ENCODE assay signal across 7 cellular contexts in the genomic region with DNA sequence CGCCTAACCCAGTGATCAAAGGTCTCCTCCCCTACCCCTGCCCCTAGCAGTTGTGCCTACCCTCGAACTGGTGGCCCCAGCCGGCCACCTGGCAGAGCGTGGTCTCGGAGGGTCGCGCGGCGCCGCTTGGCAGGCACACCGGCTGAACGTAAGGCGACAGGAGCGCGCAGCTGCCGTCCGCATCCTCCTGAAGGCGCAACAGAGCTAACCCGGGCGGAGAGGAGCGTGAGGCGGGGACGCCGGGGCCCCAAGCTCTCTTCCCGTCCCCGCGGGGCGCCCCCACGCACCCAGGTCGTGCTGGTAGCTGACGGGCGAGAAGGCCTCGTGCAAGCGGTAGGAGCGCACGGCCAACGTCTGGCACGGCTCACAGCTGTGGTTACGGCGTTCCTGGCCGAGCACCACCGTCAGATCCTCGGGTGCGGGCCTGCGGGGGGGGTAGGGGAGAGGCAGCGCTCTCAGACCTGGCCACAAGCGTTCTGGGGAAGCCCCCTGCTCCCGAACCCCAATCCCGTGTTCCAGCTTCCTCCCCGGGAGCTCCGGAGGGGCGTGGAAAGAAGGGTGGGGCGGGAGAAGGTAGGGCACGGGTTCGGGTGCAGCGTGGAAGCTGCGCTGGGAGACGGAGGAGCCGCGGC. TPM values are rescaled to one million over a fixed set of nuclear protein-coding genes. Genes with fewer than 3 reads are reported as not detected.
DNase-seq lines count a peak whose midpoint lies in the region; ATAC-seq and TF ChIP-seq lines count a peak whose summit lies in the region.
"Had no signal": no experiment of that assay in that cellular context is flagged by ENCODE, and none has a peak within 500 bp of the region (broad histone marks: within the 10 kb centered on the region; RNA-seq: fewer than 3 reads in every experiment).

No MANE protein-coding gene starts in this region.

- H3K9me3 ChIP-seq in BLaER1 treated with 17β-estradiol and CSF1 and Interleukin-3, amounts not matched to agents 10 nM and 100 nM (replicated peaks in 1 of 11) = no peaks in the 10 kb centered on the region
- H3K9me3 ChIP-seq in NT2/D1 (ENCODE audit: insufficient read depth, low read length) = peaks cover 9% of the 10 kb centered on the region; the same call in 1 of the 2 replicates

- H3K27me3 Mint-ChIP-seq in central memory CD8-positive, alpha-beta T cell = no peaks in the 10 kb centered on the region
- H3K27me3 Mint-ChIP-seq in progenitor cell of endocrine pancreas = peaks cover 66% of the 10 kb centered on the region

- no peaks in the 10 kb centered on the region for H3K9me3 Mint-ChIP-seq in central memory CD8-positive, alpha-beta T cell
- H3K9me3 Mint-ChIP-seq in progenitor cell of endocrine pancreas (ENCODE audit: low read depth) = no peaks in the 10 kb centered on the region

- H3K27me3 ChIP-seq in BLaER1 treated with 17β-estradiol and CSF1 and Interleukin-3, amounts not matched to agents 10 nM and 100 nM = peaks cover 31 to 41% (median 38%) of the 10 kb centered on the region in 11 experiments
- H3K27me3 ChIP-seq in NT2/D1 (ENCODE audit: insufficient read depth, insufficient read length) = peaks cover 72% of the 10 kb centered on the region

- H3K36me3 Mint-ChIP-seq in central memory CD8-positive, alpha-beta T cell (ENCODE audit: insufficient read depth) = peaks cover 3% of the 10 kb centered on the region
- H3K36me3 Mint-ChIP-seq in progenitor cell of endocrine pancreas (ENCODE audit: insufficient read depth) = no peaks in the 10 kb centered on the region

- peak overlapping the region; percentile 97 to 100 (median 99) for H3K4me2 ChIP-seq in BLaER1 treated with 17β-estradiol and CSF1 and Interleukin-3, amounts not matched to agents 10 nM and 100 nM

- DNase-seq in NT2/D1 (ENCODE audit: low read depth, low spot score) (no peak), progenitor cell of endocrine pancreas (ENCODE audit: low spot score, unreplicated experiment) (no peak)
- DNase-seq in central memory CD8-positive, alpha-beta T cell (ENCODE audit: low spot score in 2 of 2) = peak; percentile 49 to 64

- peak overlapping the region; percentile 68 for H3K27ac Mint-ChIP-seq in central memory CD8-positive, alpha-beta T cell (ENCODE audit: low read depth)
- H3K27ac Mint-ChIP-seq in progenitor cell of endocrine pancreas = no peak overlapping the region

- no peak for TF ChIP-seq CTCF in progenitor cell of endocrine pancreas (IDR thresholded peaks at IDR 0.05; ENCODE audit: unreplicated experiment)

- ATAC-seq in GM21381 (IDR thresholded peaks at IDR 0.05; ENCODE audit: unreplicated experiment) = peak; percentile 16
- peak; percentile 53 for ATAC-seq in central memory CD8-positive, alpha-beta T cell (replicated peaks; ENCODE audit: extremely low read depth, poor library complexity, severe bottlenecking)
- no peak for ATAC-seq in GM18858 (IDR thresholded peaks at IDR 0.05; ENCODE audit: unreplicated experiment)

- peak overlapping the region; percentile 57 to 75 (median 66) for H3K4me3 ChIP-seq in BLaER1 treated with 17β-estradiol and CSF1 and Interleukin-3, amounts not matched to agents 10 nM and 100 nM
- H3K4me3 ChIP-seq in NT2/D1 (ENCODE audit: insufficient read length, low read depth) = peak overlapping the region; percentile 61

- peaks cover 42 to 68% (median 62%) of the 10 kb centered on the region in 10 experiments for H3K4me1 ChIP-seq in BLaER1 treated with 17β-estradiol and CSF1 and Interleukin-3, amounts not matched to agents 10 nM and 100 nM
- H3K4me1 ChIP-seq in NT2/D1 (ENCODE audit: insufficient read depth, insufficient read length) = peaks cover 16% of the 10 kb centered on the region

- H3K36me3 ChIP-seq in BLaER1 treated with 17β-estradiol and CSF1 and Interleukin-3, amounts not matched to agents 10 nM and 100 nM = no peaks in the 10 kb centered on the region
- H3K36me3 ChIP-seq in NT2/D1 (ENCODE audit: insufficient read depth, insufficient read length, low read length) = no peaks in the 10 kb centered on the region

- H3K9ac ChIP-seq in BLaER1 treated with 17β-estradiol and CSF1 and Interleukin-3, amounts not matched to agents 10 nM and 100 nM = peak overlapping the region; percentile 23 to 82 (median 72); a peak in 21 of 22 replicates
- peak overlapping the region; percentile 86 for H3K9ac ChIP-seq in NT2/D1 (ENCODE audit: insufficient read length, low read depth)

- peak overlapping the region in 4 of 11 experiments; percentile 9 to 69 (median 60); a peak in 6 of 22 replicates for H3K27ac ChIP-seq in BLaER1 treated with 17β-estradiol and CSF1 and Interleukin-3, amounts not matched to agents 10 nM and 100 nM

- H4K20me1 ChIP-seq in BLaER1 treated with 17β-estradiol and CSF1 and Interleukin-3, amounts not matched to agents 10 nM and 100 nM = peaks cover 0 to 22% (median 0%) of the 10 kb centered on the region in 11 experiments; a peak in 2 of 22 replicates

- H3K4me3 Mint-ChIP-seq in central memory CD8-positive, alpha-beta T cell = peak overlapping the region; percentile 81
- peak overlapping the region; percentile 67 for H3K4me3 Mint-ChIP-seq in progenitor cell of endocrine pancreas (ENCODE audit: low read depth)

- H3K4me1 Mint-ChIP-seq in central memory CD8-positive, alpha-beta T cell = peaks cover 28% of the 10 kb centered on the region
- peaks cover 7% of the 10 kb centered on the region for H3K4me1 Mint-ChIP-seq in progenitor cell of endocrine pancreas (ENCODE audit: low read depth)

RNA-seq across cellular contexts. Expression of a gene that starts 2.8 kb away (rescaled TPM):
- total RNA-seq in progenitor cell of endocrine pancreas = not detected in 2 replicates
- total RNA-seq: T-helper 1 cell treated with Interleukin-12 subunit alpha and Interleukin-12 subunit beta and Interleukin-4 antibody, amounts not matched to agents 30 ng/mL and 1 ng/mL, for 36 hours had no signal

RNA-seq across cellular contexts. Expression of a gene that starts 6.1 kb away (rescaled TPM):
- 4.0 and 4.7 TPM in 2 replicates for total RNA-seq in progenitor cell of endocrine pancreas

RNA-seq across cellular contexts. Expression of a gene that starts 19.1 kb away (rescaled TPM):
- total RNA-seq in progenitor cell of endocrine pancreas = not detected in 2 replicates
- total RNA-seq: T-helper 1 cell treated with Interleukin-12 subunit alpha and Interleukin-12 subunit beta and Interleukin-4 antibody, amounts not matched to agents 30 ng/mL and 1 ng/mL, for 36 hours had no signal

RNA-seq across cellular contexts. Expression of a gene that starts 23.2 kb away (rescaled TPM):
- 40.2 and 43.0 TPM in 2 replicates for total RNA-seq in progenitor cell of endocrine pancreas

RNA-seq across cellular contexts. Expression of a gene that starts 43.3 kb away (rescaled TPM):
- total RNA-seq in progenitor cell of endocrine pancreas = 11.7 and 13.1 TPM in 2 replicates

Comparison
In these comparisons a context has a peak if more than half of its experiments do, and no peak if none do; other contexts are left out.
1. DNase-seq: peak in central memory CD8-positive, alpha-beta T cell (2 of 2); none in NT2/D1 (single experiment) and progenitor cell of endocrine pancreas (single experiment).